ENCODE assay signal across 2 cellular contexts in the genomic region with DNA sequence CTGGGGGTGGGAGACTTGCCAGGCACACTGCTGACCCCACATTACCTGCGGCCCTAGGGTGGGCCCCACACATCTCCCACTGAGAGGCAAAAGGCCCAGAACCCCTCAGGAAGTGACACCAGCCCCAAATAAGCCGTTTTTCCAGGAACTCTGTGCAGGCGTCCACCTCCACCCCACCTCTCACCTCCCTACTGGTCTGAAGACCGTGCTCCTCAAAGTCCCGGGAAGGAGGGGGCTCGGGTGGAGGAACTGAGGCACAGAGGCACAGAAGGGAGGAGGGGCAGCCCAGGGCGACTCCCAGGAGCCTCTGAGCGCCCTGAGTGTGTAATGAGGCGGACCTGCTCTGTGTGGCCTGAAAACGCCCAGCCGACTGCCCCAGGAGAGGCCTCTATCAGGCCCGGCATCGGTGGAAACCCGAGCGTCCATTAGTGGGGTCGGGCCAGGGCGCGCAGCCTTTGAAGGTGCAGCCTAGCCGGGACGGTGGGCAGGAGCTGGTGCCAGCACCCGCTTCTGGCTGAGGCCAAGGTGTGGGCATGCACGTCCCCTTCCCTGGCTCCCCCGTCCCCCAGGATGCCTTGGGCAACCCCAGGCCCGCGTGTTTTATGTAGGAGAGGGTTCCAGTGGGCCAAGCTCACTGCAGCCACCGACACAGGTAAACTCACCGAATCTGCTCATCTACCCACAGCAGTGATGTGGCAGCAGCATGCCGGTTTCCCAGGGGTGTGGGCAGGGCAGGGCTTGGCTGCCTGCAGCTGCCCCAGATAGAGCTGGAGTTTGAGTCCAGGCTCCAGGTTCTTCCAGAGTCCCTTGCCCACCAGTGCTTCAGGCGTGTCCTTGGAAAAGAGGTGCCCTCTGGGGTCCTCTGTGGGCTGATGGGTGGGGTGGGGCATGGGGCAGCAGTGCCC.
TF ChIP-seq lines count a peak whose summit lies in the region.

No MANE protein-coding gene starts in this region.

TF ChIP-seq in SK-N-SH, 30 proteins besides CTCF, POLR2A, EP300 and RAD21:
- TF ChIP-seq GATA2 (CRISPR knock-in tag; IDR thresholded peaks at IDR 0.05) (peak; percentile 71), USF2 (IDR thresholded peaks at IDR 0.05; ENCODE audit: borderline replicate concordance, low read depth, low read length) (no peak)

TF ChIP-seq in H1, 55 proteins besides CTCF, POLR2A, EP300 and RAD21:
- TF ChIP-seq GABPA (IDR thresholded peaks at IDR 0.05; ENCODE audit: borderline replicate concordance, insufficient read depth, low read length) (no peak), GTF2F1 (IDR thresholded peaks at IDR 0.05; ENCODE audit: borderline replicate concordance, low read depth, low read length) (no peak), CTBP2 (IDR thresholded peaks at IDR 0.05; ENCODE audit: borderline replicate concordance, insufficient read depth, insufficient read length, low read length) (no peak), SIRT6 (IDR thresholded peaks at IDR 0.05; ENCODE audit: low read length) (no peak), RNF2 (IDR thresholded peaks at IDR 0.05; ENCODE audit: borderline replicate concordance, low read depth, low read length, missing control alignments, poor library complexity, severe bottlenecking) (no peak), CHD2 (IDR thresholded peaks at IDR 0.05; ENCODE audit: low read length) (no peak), SIX5 (IDR thresholded peaks at IDR 0.05; ENCODE audit: low read depth, low read length) (no peak), CBX5 (IDR thresholded peaks at IDR 0.05; ENCODE audit: low read depth, low read length) (no peak), TAF7 (optimal IDR thresholded peaks at IDR 0.05; ENCODE audit: borderline replicate concordance, low read depth, low read length) (no peak), RXRA (IDR thresholded peaks at IDR 0.05; ENCODE audit: insufficient read depth, low read depth, low read length) (no peak), KDM1A (IDR thresholded peaks at IDR 0.05; ENCODE audit: borderline replicate concordance, low read length) (no peak), SRF (IDR thresholded peaks at IDR 0.05; ENCODE audit: low read depth, low read length) (no peak), FOSL1 (IDR thresholded peaks at IDR 0.05; ENCODE audit: insufficient read depth, low read depth, low read length) (no peak), CHD1 (IDR thresholded peaks at IDR 0.05; ENCODE audit: low read depth, low read length) (no peak), SUZ12 (IDR thresholded peaks at IDR 0.05; ENCODE audit: low read length) (no peak)
